12 cellular contexts compared by ENCODE assay signal in the genomic region with DNA sequence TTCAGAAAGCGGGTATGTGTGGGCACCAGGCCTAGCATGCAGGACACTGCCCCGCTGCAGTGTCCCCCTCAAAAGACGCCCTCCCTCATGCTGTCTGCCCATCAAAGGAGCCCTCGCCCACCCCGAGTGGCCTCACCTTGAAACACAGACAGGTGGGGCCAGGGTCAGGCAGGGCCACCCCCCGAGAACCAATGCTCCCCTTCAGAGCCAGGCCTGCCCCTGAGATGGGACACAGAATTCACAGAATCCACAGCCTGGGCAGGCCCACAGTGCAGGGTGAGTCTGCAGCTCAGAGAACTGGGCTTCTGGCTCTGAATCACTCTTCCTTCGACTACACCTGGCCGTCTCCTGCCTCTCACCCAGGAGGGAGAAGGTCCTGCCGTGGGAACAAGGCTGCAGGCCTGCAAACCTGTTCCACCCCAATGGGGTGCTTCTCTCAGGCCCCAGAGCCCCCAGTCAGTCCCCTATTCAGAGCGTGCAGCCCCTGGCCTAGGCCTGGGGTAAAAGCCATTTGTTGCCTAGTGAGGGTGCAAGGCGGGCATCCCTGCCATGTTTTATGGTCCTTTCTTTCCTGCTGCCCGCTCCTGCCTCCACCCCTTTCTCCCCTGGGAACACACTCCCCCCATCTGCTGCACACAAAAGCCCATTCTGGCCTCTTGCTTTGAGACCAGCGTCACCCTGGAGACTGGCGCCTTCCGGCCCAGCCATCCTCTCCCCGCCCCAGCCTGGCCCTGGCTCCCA. TPM values are rescaled to one million over a fixed set of nuclear protein-coding genes. Genes with fewer than 3 reads are reported as not detected.
DNase-seq lines count a peak whose midpoint lies in the region; ATAC-seq and TF ChIP-seq lines count a peak whose summit lies in the region.
"Had no signal": no experiment of that assay in that cellular context is flagged by ENCODE, and none has a peak within 500 bp of the region (broad histone marks: within the 10 kb centered on the region; RNA-seq: fewer than 3 reads in every experiment).

No MANE protein-coding gene starts in this region.

- TF ChIP-seq CTCF in dorsolateral prefrontal cortex (IDR thresholded peaks at IDR 0.05 in 54 of 56, conservative IDR thresholded peaks at IDR 0.05 in 2 of 56; ENCODE audit: low read depth in 1 of 56, partially characterized antibody in 56 of 56) (peak in 2 of 56 donors; percentile 11 to 13), nephron progenitor cell (IDR thresholded peaks at IDR 0.05) (no peak)

- H3K4me3 ChIP-seq in dorsolateral prefrontal cortex, result no peak overlapping the region
- H3K4me3 ChIP-seq: skin epidermis had no signal

- H3K27ac ChIP-seq in dorsolateral prefrontal cortex, result peak overlapping the region in 58 of 59 donors; percentile 38 to 95 (median 86)

- intact Hi-C loops in dorsolateral prefrontal cortex (cut with DNase I), result loop anchor here in 1 of 2 donors (10.0 kb wide), 1 partner anchor 49 kb away; no protein-coding TSS in a partner anchor

- no peaks in the 10 kb centered on the region for H3K9me3 Mint-ChIP-seq in nephron progenitor cell
- H3K9me3 Mint-ChIP-seq: natural killer cell had no signal

- peaks cover 49% of the 10 kb centered on the region for H3K4me1 Mint-ChIP-seq in nephron progenitor cell

- H3K27me3 Mint-ChIP-seq in nephron progenitor cell (ENCODE audit: low read depth, poor library complexity), result peaks cover 7% of the 10 kb centered on the region

- peaks cover 0 to 5% (median 0%) of the 10 kb centered on the region in 45 donors for H3K27me3 ChIP-seq in dorsolateral prefrontal cortex

- DNase-seq in DMS153 (lab: John Stamatoyannopoulos, UW) (peak; percentile 83), NCI-H524 treated with DMSO at 0.1 percent for 48 hours (lab: John Stamatoyannopoulos, UW) (peak; percentile 37), dorsolateral prefrontal cortex (peak in 8 of 10 donors; percentile 45 to 81 (median 74)), nucleus accumbens (lab: John Stamatoyannopoulos, UW) (peak in 50 of 56 donors; percentile 20 to 90 (median 64)), nephron progenitor cell (no peak)
- no peak for DNase-seq in stimulated activated CD4-positive, alpha-beta T cell treated with anti-CD3 and anti-CD28 coated beads, Interleukin-4, amount 100 ng/mL, for 24 hours
- DNase-seq: NCI-H1694, trophoblast cell had no signal

- no peaks in the 10 kb centered on the region for H3K36me3 Mint-ChIP-seq in nephron progenitor cell (ENCODE audit: low read depth)
- H3K36me3 Mint-ChIP-seq: natural killer cell had no signal

- H3K4me3 Mint-ChIP-seq in nephron progenitor cell, result no peak overlapping the region
- H3K4me3 Mint-ChIP-seq: natural killer cell had no signal

- no peak overlapping the region for H3K27ac Mint-ChIP-seq in nephron progenitor cell

- ATAC-seq in GM18907 (IDR thresholded peaks at IDR 0.05; ENCODE audit: unreplicated experiment), result no peak
- ATAC-seq in HG03342 (IDR thresholded peaks at IDR 0.05; ENCODE audit: unreplicated experiment), result no peak

RNA-seq across cellular contexts. Expression of gene ARHGEF4, which starts 11.3 kb away (rescaled TPM):
- 100 to 1,000 TPM; 155 to 336 (median 251) TPM for total RNA-seq in dorsolateral prefrontal cortex

Comparison
In these comparisons a context has a peak if more than half of its experiments do, and no peak if none do; other contexts are left out.
1. DNase-seq: peak in DMS153 (single experiment), NCI-H524 treated with DMSO at 0.1 percent for 48 hours (single experiment), dorsolateral prefrontal cortex (8 of 10) and nucleus accumbens (50 of 56); none in nephron progenitor cell (single experiment) and stimulated activated CD4-positive, alpha-beta T cell treated with anti-CD3 and anti-CD28 coated beads, Interleukin-4, amount 100 ng/mL, for 24 hours (single experiment).